In the genomic region with DNA sequence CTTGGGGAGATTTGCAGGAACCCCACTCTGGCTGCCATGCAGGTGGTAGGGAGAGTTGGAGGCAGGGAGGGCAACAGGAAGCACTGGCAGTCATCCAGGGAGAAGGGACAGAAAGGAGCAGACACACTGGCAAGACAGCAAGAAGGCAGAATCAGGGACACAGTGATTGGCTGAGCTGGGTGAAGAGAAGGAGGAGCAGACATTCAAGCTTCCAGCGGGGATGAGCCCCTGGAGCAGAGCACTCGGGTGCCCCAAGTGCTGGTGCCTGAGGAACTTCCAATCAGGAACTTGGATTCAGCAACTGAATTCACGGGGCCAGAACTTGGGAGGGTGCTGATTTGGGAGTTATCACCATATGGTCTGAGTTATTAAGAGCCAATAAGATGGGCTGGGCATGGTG, we compare ENCODE assay signal across 19 cellular contexts. TPM values are rescaled to one million over a fixed set of nuclear protein-coding genes. Genes with fewer than 3 reads are reported as not detected.
DNase-seq lines count a peak whose midpoint lies in the region; TF ChIP-seq lines count a peak whose summit lies in the region.
"Had no signal": no experiment of that assay in that cellular context is flagged by ENCODE, and none has a peak within 500 bp of the region (broad histone marks: within the 10 kb centered on the region; RNA-seq: fewer than 3 reads in every experiment).

No MANE protein-coding gene starts in this region.

- H3K9ac ChIP-seq in mesendoderm (ENCODE audit: low read length): no peak overlapping the region

- H3K56ac ChIP-seq in mesendoderm (ENCODE audit: low read length): no peak overlapping the region

- no peak overlapping the region for H3K4ac ChIP-seq in mesendoderm (ENCODE audit: low read depth, low read length)

- no peak overlapping the region for H2BK5ac ChIP-seq in mesendoderm (ENCODE audit: low read length)

- TF ChIP-seq POLR2A in lower leg skin (IDR thresholded peaks at IDR 0.05): no peak

- POLR2A ChIA-PET in RWPE1 (lab: Yijun Ruan, JAX; ENCODE audit: low non-redundant PET): no interaction called here

- in situ Hi-C loops in GM13977 (cut with MboI; ENCODE audit: low pct_unique_long_range_greater_than_20kb, low sequenced_read_pairs, unreplicated experiment): no loop called here

- no peak overlapping the region for H2BK15ac ChIP-seq in mesendoderm (replicated peaks; ENCODE audit: low read depth)

- TF ChIP-seq CTCF in RWPE1 (conservative IDR thresholded peaks at IDR 0.05; ENCODE audit: low read depth) (no peak), GM13977 (IDR thresholded peaks at IDR 0.05; ENCODE audit: extremely low read depth, insufficient read depth, missing control alignments) (no peak), lower leg skin (IDR thresholded peaks at IDR 0.05) (no peak)

- H3K4me1 ChIP-seq in mesendoderm (ENCODE audit: control insufficient read depth, low read depth, low read length): peaks cover 23% of the 10 kb centered on the region

- no peak overlapping the region for H4K8ac ChIP-seq in mesendoderm (ENCODE audit: low read depth, low read length)

- H3K4me2 ChIP-seq in mesendoderm (ENCODE audit: low read length): no peak overlapping the region

- H2AK5ac ChIP-seq in mesendoderm (ENCODE audit: low read length): peak overlapping the region; percentile 77

- H4K5ac ChIP-seq in mesendoderm (ENCODE audit: low read length): no peak overlapping the region

- CTCF ChIA-PET in RWPE1 (lab: Yijun Ruan, JAX): no interaction called here

- no peaks in the 10 kb centered on the region for H3K79me1 ChIP-seq in mesendoderm (ENCODE audit: low read length)

- H3K4me3 ChIP-seq in mesendoderm (ENCODE audit: low read length) (no peak overlapping the region), lower leg skin (ENCODE audit: low read depth, poor library complexity, severe bottlenecking) (no peak overlapping the region)
- H3K4me3 ChIP-seq: transverse colon had no signal

- H3K18ac ChIP-seq in mesendoderm (ENCODE audit: low read length): no peak overlapping the region

- H3K36me3 ChIP-seq in mesendoderm (ENCODE audit: control insufficient read depth, insufficient read depth, low read length): no peaks in the 10 kb centered on the region
- H3K36me3 ChIP-seq: transverse colon had no signal

- no CpG with 5 or more reads among the region's 3 CpGs for WGBS in mesendoderm (ENCODE audit: extremely low coverage, insufficient coverage, low lambda C conversion rate)
- WGBS in lower leg skin, 2 donors: 56% methylated on average over 3 of the region's 3 CpGs

- peak overlapping the region; percentile 100 for H3K27ac ChIP-seq in RWPE1
- no peak overlapping the region for H3K27ac ChIP-seq in mesendoderm (ENCODE audit: low read depth, low read length)
- H3K27ac ChIP-seq: foreskin keratinocyte, transverse colon had no signal

- H3K27me3 ChIP-seq in mesendoderm (ENCODE audit: insufficient read depth, low read length, poor library complexity): no peaks in the 10 kb centered on the region
- H3K27me3 ChIP-seq: foreskin keratinocyte, transverse colon had no signal

- no peak overlapping the region for H2BK120ac ChIP-seq in mesendoderm (ENCODE audit: low read depth, low read length)

- peak; percentile 12 for DNase-seq in NCI-H2171 treated with DMSO at 0.1 percent for 48 hours (lab: John Stamatoyannopoulos, UW)
- no peak for DNase-seq in NCI-H2171 (lab: John Stamatoyannopoulos, UW)
- DNase-seq in H4 (ENCODE audit: low spot score): peak; percentile 79
- DNase-seq in RWPE1 (ENCODE audit: low spot score): no peak
- no peak for DNase-seq in mesendoderm
- DNase-seq in GM13977 (ENCODE audit: low spot score): no peak
- no peak for DNase-seq in activated effector memory CD4-positive, alpha-beta T cell treated with anti-CD3 and anti-CD28 coated beads, Interleukin-2, amount 50 U/mL, for 16 hours
- no peak for DNase-seq in lower leg skin (ENCODE audit: low spot score in 2 of 2)
- DNase-seq: amygdala; CD4-positive, CD25-positive, alpha-beta regulatory T cell; left ventricle myocardium superior; naive B cell; NCI-H1694 treated with DMSO at 0.1 percent for 48 hours; NCI-H524 treated with DMSO at 0.1 percent for 48 hours; T-cell; transverse colon had no signal

- intact Hi-C loops in lower leg skin (cut with DNase I; ENCODE audit: low total_unique reads): no loop called here

- no peak overlapping the region for H3K23ac ChIP-seq in mesendoderm (ENCODE audit: low read length)

- H3K79me2 ChIP-seq in mesendoderm (ENCODE audit: control insufficient read depth, insufficient read depth, low read length): no peaks in the 10 kb centered on the region

RNA-seq across cellular contexts. Expression of gene ITGA3, which starts 6.3 kb away (rescaled TPM):
- 106 and 129 TPM in 2 replicates for total RNA-seq in H4 (2014; rRNA removed; shearing (Covaris generic))
- polyA plus RNA-seq in mesendoderm (2013, experiment 1 of 2): 13.0 TPM
- 13.2 TPM for polyA plus RNA-seq in mesendoderm (2013, experiment 2 of 2)
- total RNA-seq in lower leg skin: 100 to 1,000 TPM in 3 of 4 donors, 10 to 100 TPM in 1; 99.7 to 148 (median 121) TPM

RNA-seq across cellular contexts. Expression of gene PDK2, which starts 45.5 kb away (rescaled TPM):
- total RNA-seq in H4 (2014; rRNA removed; shearing (Covaris generic)): 37.6 and 41.2 TPM in 2 replicates
- polyA plus RNA-seq in mesendoderm (2013, experiment 1 of 2): 10.1 TPM
- 11.8 TPM for polyA plus RNA-seq in mesendoderm (2013, experiment 2 of 2)
- 10 to 100 TPM; 35.6 to 86.6 (median 57.0) TPM for total RNA-seq in lower leg skin

RNA-seq across cellular contexts. Expression of gene DLX3, which starts 54.6 kb away (rescaled TPM):
- 0.17 TPM in 1 of 2 replicates, not detected in the other for total RNA-seq in H4 (2014; rRNA removed; shearing (Covaris generic))
- 0.13 TPM for polyA plus RNA-seq in mesendoderm (2013, experiment 1 of 2)
- 0.06 TPM for polyA plus RNA-seq in mesendoderm (2013, experiment 2 of 2)
- total RNA-seq in lower leg skin: 10 to 100 TPM; 28.8 to 36.5 (median 29.9) TPM
- total RNA-seq: CD4-positive, CD25-positive, alpha-beta regulatory T cell; Daoy; left ventricle myocardium superior; pulmonary artery endothelial cell; T-cell; transverse colon had no signal

Comparison
In these comparisons a context has a peak if more than half of its experiments do, and no peak if none do; other contexts are left out.
1. DNase-seq: peak in NCI-H2171 treated with DMSO at 0.1 percent for 48 hours (single experiment) and H4 (single experiment); none in NCI-H2171 (single experiment), RWPE1 (single experiment), mesendoderm (single experiment), GM13977 (single experiment), activated effector memory CD4-positive, alpha-beta T cell treated with anti-CD3 and anti-CD28 coated beads, Interleukin-2, amount 50 U/mL, for 16 hours (single experiment) and lower leg skin (0 of 2).
2. RNA of gene DLX3, which starts 54.6 kb away (total RNA-seq): 28.8 to 36.5 TPM in lower leg skin; 0.17 TPM in H4; every median in the first group is over 10 times any median in the second.